12 cellular contexts compared by ENCODE assay signal in the genomic region with DNA sequence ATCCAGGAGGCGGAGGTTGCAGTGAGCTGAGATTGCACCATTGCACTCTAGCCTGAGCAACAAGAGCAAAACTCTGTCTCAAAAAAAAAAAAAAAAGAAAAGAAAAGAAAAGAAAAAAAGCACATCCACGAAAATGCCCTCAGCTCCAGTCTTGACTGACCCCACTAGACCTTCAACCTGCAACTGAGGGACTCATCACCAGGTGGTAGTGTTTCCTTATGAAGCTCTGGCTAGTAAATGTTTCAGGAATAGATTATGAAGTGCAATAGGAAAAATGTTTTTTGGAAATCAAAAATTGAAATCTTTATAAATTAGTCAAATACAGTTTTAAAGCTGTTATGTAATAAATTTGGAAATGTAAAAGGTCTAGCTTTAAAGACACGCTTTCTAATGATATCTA. TPM values are rescaled to one million over a fixed set of nuclear protein-coding genes. Genes with fewer than 3 reads are reported as not detected.
DNase-seq lines count a peak whose midpoint lies in the region; ATAC-seq and TF ChIP-seq lines count a peak whose summit lies in the region.
"Had no signal": no experiment of that assay in that cellular context is flagged by ENCODE, and none has a peak within 500 bp of the region (broad histone marks: within the 10 kb centered on the region; RNA-seq: fewer than 3 reads in every experiment).

No MANE protein-coding gene starts in this region.

- H3K4me3 ChIP-seq in MM.1S (ENCODE audit: low read length), result no peak overlapping the region
- no peak overlapping the region for H3K4me3 ChIP-seq in brain microvascular endothelial cell (ENCODE audit: low read depth, low read length)
- no peak overlapping the region for H3K4me3 ChIP-seq in parathyroid adenoma (ENCODE audit: low read depth, low read length)
- H3K4me3 ChIP-seq: sigmoid colon had no signal

- H2AFZ ChIP-seq in MM.1S (ENCODE audit: low read length) (no peak overlapping the region), parathyroid adenoma (no peak overlapping the region)

- H3K4me1 Mint-ChIP-seq in activated CD8-positive, alpha-beta memory T cell treated with anti-CD3 and anti-CD28 coated beads, Interleukin-2, amount 10 ng/mL, durations not matched to agents 7 days and 5 days, result no peaks in the 10 kb centered on the region
- H3K4me1 Mint-ChIP-seq: memory B cell had no signal

- H3K9me3 ChIP-seq in MM.1S (replicated peaks; ENCODE audit: insufficient read depth, low read length) (no peaks in the 10 kb centered on the region), parathyroid adenoma (ENCODE audit: control insufficient read depth, low read length) (no peaks in the 10 kb centered on the region)
- H3K9me3 ChIP-seq: sigmoid colon had no signal

- in situ Hi-C loops in brain microvascular endothelial cell (cut with HindIII; ENCODE audit: low pct_ligation_motif_present, low sequenced_read_pairs), result no loop called here

- H3K79me2 ChIP-seq in MM.1S (ENCODE audit: low read length), result no peaks in the 10 kb centered on the region
- no peaks in the 10 kb centered on the region for H3K79me2 ChIP-seq in parathyroid adenoma

- peaks cover 20% of the 10 kb centered on the region for H3K27me3 Mint-ChIP-seq in activated CD8-positive, alpha-beta memory T cell treated with anti-CD3 and anti-CD28 coated beads, Interleukin-2, amount 10 ng/mL, durations not matched to agents 7 days and 5 days

- H3K36me3 Mint-ChIP-seq in activated CD8-positive, alpha-beta memory T cell treated with anti-CD3 and anti-CD28 coated beads, Interleukin-2, amount 10 ng/mL, durations not matched to agents 7 days and 5 days, result no peaks in the 10 kb centered on the region
- H3K36me3 Mint-ChIP-seq: memory B cell had no signal

- ATAC-seq in activated CD8-positive, alpha-beta memory T cell treated with anti-CD3 and anti-CD28 coated beads, Interleukin-2, amount 10 ng/mL, durations not matched to agents 7 days and 5 days, result no peak
- ATAC-seq in GM19452 (IDR thresholded peaks at IDR 0.05; ENCODE audit: unreplicated experiment), result no peak

- no peak overlapping the region for H3K27ac Mint-ChIP-seq in activated CD8-positive, alpha-beta memory T cell treated with anti-CD3 and anti-CD28 coated beads, Interleukin-2, amount 10 ng/mL, durations not matched to agents 7 days and 5 days
- H3K27ac Mint-ChIP-seq: memory B cell had no signal

- no peaks in the 10 kb centered on the region for H3K27me3 ChIP-seq in MM.1S (replicated peaks; ENCODE audit: insufficient read depth, low read length)
- no peaks in the 10 kb centered on the region for H3K27me3 ChIP-seq in brain microvascular endothelial cell (replicated peaks)
- no peaks in the 10 kb centered on the region for H3K27me3 ChIP-seq in parathyroid adenoma (ENCODE audit: control insufficient read depth, insufficient read depth, low read length)

- H3K4me3 Mint-ChIP-seq in activated CD8-positive, alpha-beta memory T cell treated with anti-CD3 and anti-CD28 coated beads, Interleukin-2, amount 10 ng/mL, durations not matched to agents 7 days and 5 days, result no peak overlapping the region
- H3K4me3 Mint-ChIP-seq: memory B cell had no signal

- no peaks in the 10 kb centered on the region for H3K9me2 ChIP-seq in MM.1S (replicated peaks; ENCODE audit: insufficient read depth, low read length)

- DNase-seq in DMS53 (lab: John Stamatoyannopoulos, UW) (peak; percentile 12), DMS53 treated with DMSO at 0.1 percent for 48 hours (lab: John Stamatoyannopoulos, UW; ENCODE audit: unreplicated experiment) (no peak), MM.1S (no peak), brain microvascular endothelial cell (no peak), SHP77 treated with DMSO at 0.1 percent for 48 hours (lab: John Stamatoyannopoulos, UW) (no peak)
- DNase-seq in activated CD8-positive, alpha-beta memory T cell treated with anti-CD3 and anti-CD28 coated beads, Interleukin-2, amount 10 ng/mL, durations not matched to agents 7 days and 5 days, result no peak
- DNase-seq: NCI-H82, sigmoid colon, T-helper 9 cell had no signal

- TF ChIP-seq CTCF in MM.1S (IDR thresholded peaks at IDR 0.05; ENCODE audit: low read length) (peak; percentile 10; the same call in 1 of the 2 replicates), brain microvascular endothelial cell (IDR thresholded peaks at IDR 0.05; ENCODE audit: low read depth, low read length, missing control alignments) (peak; percentile 25), parathyroid adenoma (IDR thresholded peaks at IDR 0.05) (peak; percentile 15)

- H3K36me3 ChIP-seq in MM.1S (replicated peaks; ENCODE audit: insufficient read depth, low read length) (no peaks in the 10 kb centered on the region), brain microvascular endothelial cell (replicated peaks) (no peaks in the 10 kb centered on the region), parathyroid adenoma (ENCODE audit: control insufficient read depth, insufficient read depth, low read length) (no peaks in the 10 kb centered on the region)
- H3K36me3 ChIP-seq: sigmoid colon had no signal

- H3K4me2 ChIP-seq in MM.1S (ENCODE audit: low read depth, low read length) (no peak overlapping the region), parathyroid adenoma (ENCODE audit: low read length) (no peak overlapping the region)

- H3K4me1 ChIP-seq in MM.1S (ENCODE audit: low read length) (no peaks in the 10 kb centered on the region), parathyroid adenoma (no peaks in the 10 kb centered on the region)
- H3K4me1 ChIP-seq: sigmoid colon had no signal

- H3K27ac ChIP-seq in MM.1S (ENCODE audit: low read length) (no peak overlapping the region), brain microvascular endothelial cell (no peak overlapping the region), parathyroid adenoma (no peak overlapping the region)
- H3K27ac ChIP-seq: sigmoid colon had no signal

- no peaks in the 10 kb centered on the region for H3F3A ChIP-seq in MM.1S (ENCODE audit: insufficient read depth, low read length)

- H3K9me3 Mint-ChIP-seq in activated CD8-positive, alpha-beta memory T cell treated with anti-CD3 and anti-CD28 coated beads, Interleukin-2, amount 10 ng/mL, durations not matched to agents 7 days and 5 days (ENCODE audit: low read depth), result no peaks in the 10 kb centered on the region
- H3K9me3 Mint-ChIP-seq: memory B cell had no signal

- H3K9ac ChIP-seq in MM.1S (ENCODE audit: low read length) (no peak overlapping the region), parathyroid adenoma (no peak overlapping the region)

- CTCF ChIA-PET in activated CD8-positive, alpha-beta memory T cell treated with anti-CD3 and anti-CD28 coated beads, Interleukin-2, amount 10 ng/mL, durations not matched to agents 7 days and 5 days (lab: Charles Lee), result interaction anchor here (1.1 to 2.3 kb wide), 4 partner anchors 20 to 121 kb away, joined by 3 to 8 read pairs (median 6); partner anchors contain the start of gene TLL2

- H4K20me1 ChIP-seq in MM.1S (ENCODE audit: insufficient read depth, low read length), result no peaks in the 10 kb centered on the region

RNA-seq across cellular contexts. Expression of gene TLL2, which starts 22.4 kb away (rescaled TPM):
- not detected for total RNA-seq in activated CD8-positive, alpha-beta memory T cell treated with anti-CD3 and anti-CD28 coated beads, Interleukin-2, amount 10 ng/mL, durations not matched to agents 7 days and 5 days
